In the genomic region with DNA sequence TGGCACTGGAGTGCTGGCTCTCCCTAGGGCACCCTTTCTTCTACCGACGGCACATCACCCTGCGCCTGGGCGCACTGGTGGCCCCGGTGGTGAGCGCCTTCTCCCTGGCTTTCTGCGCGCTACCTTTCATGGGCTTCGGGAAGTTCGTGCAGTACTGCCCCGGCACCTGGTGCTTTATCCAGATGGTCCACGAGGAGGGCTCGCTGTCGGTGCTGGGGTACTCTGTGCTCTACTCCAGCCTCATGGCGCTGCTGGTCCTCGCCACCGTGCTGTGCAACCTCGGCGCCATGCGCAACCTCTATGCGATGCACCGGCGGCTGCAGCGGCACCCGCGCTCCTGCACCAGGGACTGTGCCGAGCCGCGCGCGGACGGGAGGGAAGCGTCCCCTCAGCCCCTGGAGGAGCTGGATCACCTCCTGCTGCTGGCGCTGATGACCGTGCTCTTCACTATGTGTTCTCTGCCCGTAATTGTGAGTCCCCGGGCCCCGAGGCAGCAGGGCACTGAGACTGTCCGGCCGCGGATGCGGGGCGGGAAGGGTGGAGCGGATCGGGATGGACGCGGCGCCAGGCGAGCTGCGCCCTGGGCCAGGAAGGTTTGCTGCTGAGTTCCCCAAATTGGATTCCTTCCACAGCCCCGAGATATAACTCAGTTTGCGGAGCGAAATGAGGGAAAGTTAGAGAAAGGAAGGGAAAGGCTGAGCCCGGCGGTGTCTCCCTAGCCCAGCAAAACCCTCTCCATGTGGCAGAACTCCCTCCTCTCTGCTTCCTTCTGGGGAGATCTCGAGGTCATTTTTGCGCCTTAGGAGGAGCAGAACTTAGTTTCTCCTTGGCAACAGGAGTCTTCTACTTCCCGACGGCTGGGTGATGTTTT, we compare ENCODE assay signal across 8 cellular contexts. TPM values are rescaled to one million over a fixed set of nuclear protein-coding genes. Genes with fewer than 3 reads are reported as not detected.
DNase-seq lines count a peak whose midpoint lies in the region; ATAC-seq lines count a peak whose summit lies in the region.

No MANE protein-coding gene starts in this region.

- peak; percentile 59 for ATAC-seq in activated T-helper 17 cell treated with anti-CD3 and anti-CD28 coated beads, Interleukin-2, amount 50 U/mL, for 72 hours (replicated peaks)
- peak; percentile 33 to 39 for ATAC-seq in right cardiac atrium
- ATAC-seq in HG03521 (IDR thresholded peaks at IDR 0.05; ENCODE audit: unreplicated experiment) = no peak
- ATAC-seq in HG02588 (IDR thresholded peaks at IDR 0.05; ENCODE audit: unreplicated experiment) = no peak
- ATAC-seq in left lobe of liver = no peak

- peaks cover 4% of the 10 kb centered on the region for H3K4me1 ChIP-seq in right cardiac atrium (ENCODE audit: control insufficient read depth, insufficient read depth, low read length)

- H3K27me3 ChIP-seq in H7 (ENCODE audit: control insufficient read depth, insufficient read depth, low read length) = peaks cover 52% of the 10 kb centered on the region
- H3K27me3 ChIP-seq in right cardiac atrium (ENCODE audit: control insufficient read depth, insufficient read depth) = no peaks in the 10 kb centered on the region

- under 1% methylated on average over 59 of the region's 59 CpGs for WGBS in right cardiac atrium

- H3K9me3 Mint-ChIP-seq in activated T-helper 17 cell treated with anti-CD3 and anti-CD28 coated beads, Interleukin-2, amount 50 U/mL, for 72 hours = no peaks in the 10 kb centered on the region

- intact Hi-C loops in right cardiac atrium (cut with DNase I) = no loop called here

- peaks cover 40% of the 10 kb centered on the region for H3K4me1 Mint-ChIP-seq in activated T-helper 17 cell treated with anti-CD3 and anti-CD28 coated beads, Interleukin-2, amount 50 U/mL, for 72 hours

- no peaks in the 10 kb centered on the region for H3K36me3 Mint-ChIP-seq in activated T-helper 17 cell treated with anti-CD3 and anti-CD28 coated beads, Interleukin-2, amount 50 U/mL, for 72 hours (ENCODE audit: low read depth)

- no peak overlapping the region for H3K27ac Mint-ChIP-seq in activated T-helper 17 cell treated with anti-CD3 and anti-CD28 coated beads, Interleukin-2, amount 50 U/mL, for 72 hours

- peaks cover 8% of the 10 kb centered on the region for H3K27me3 Mint-ChIP-seq in activated T-helper 17 cell treated with anti-CD3 and anti-CD28 coated beads, Interleukin-2, amount 50 U/mL, for 72 hours

- peak overlapping the region; percentile 45 for H3K4me3 ChIP-seq in H7 (ENCODE audit: insufficient read depth, low read depth, low read length)
- peak overlapping the region; percentile 29 for H3K4me3 ChIP-seq in right cardiac atrium (ENCODE audit: low read length)
- H3K4me3 ChIP-seq in skin epidermis = peak overlapping the region; percentile 34 to 50 (median 42)

- no peaks in the 10 kb centered on the region for H3K9me3 ChIP-seq in right cardiac atrium (ENCODE audit: control insufficient read depth, low read length)

- H3K36me3 ChIP-seq in H7 (replicated peaks; ENCODE audit: control insufficient read depth, insufficient read depth, low read length) = no peaks in the 10 kb centered on the region

- DNase-seq in H7 (peak; percentile 73), right cardiac atrium (peak in 2 of 3 donors; percentile 60 to 66), medulla oblongata (ENCODE audit: extremely low spot score) (no peak), left lobe of liver (ENCODE audit: low spot score) (no peak)

- H3K27ac ChIP-seq in right cardiac atrium (ENCODE audit: low read length) = no peak overlapping the region
- H3K27ac ChIP-seq in skin epidermis = peak overlapping the region in 9 of 21 experiments; percentile 14 to 85 (median 63)

- peak overlapping the region; percentile 80 for H3K4me3 Mint-ChIP-seq in activated T-helper 17 cell treated with anti-CD3 and anti-CD28 coated beads, Interleukin-2, amount 50 U/mL, for 72 hours

RNA-seq across cellular contexts. Expression of a gene that starts 0.9 kb away (rescaled TPM):
- not detected in 2 replicates for total RNA-seq in H7 (2014; rRNA removed; shearing (Covaris generic))
- not detected for total RNA-seq in activated T-helper 17 cell treated with anti-CD3 and anti-CD28 coated beads, Interleukin-2, amount 50 U/mL, for 72 hours
- total RNA-seq in right cardiac atrium (under 1 TPM; 0.29 to 0.43 (median 0.42) TPM), left lobe of liver (0.15 TPM)
- 0.32 TPM for polyA plus RNA-seq in right cardiac atrium

RNA-seq across cellular contexts. Expression of a gene that starts 45.7 kb away (rescaled TPM):
- 0.24 and 1.9 TPM in 2 replicates for total RNA-seq in H7 (2014; rRNA removed; shearing (Covaris generic))
- total RNA-seq in activated T-helper 17 cell treated with anti-CD3 and anti-CD28 coated beads, Interleukin-2, amount 50 U/mL, for 72 hours = 10 to 100 TPM in 1 of 2 donors, 1 to 10 TPM in 1; 8.3 to 10.3 TPM
- 1 to 10 TPM in 2 of 4 donors, under 1 TPM in 2; 0.34 to 1.6 (median 1.1) TPM for total RNA-seq in right cardiac atrium
- polyA plus RNA-seq in right cardiac atrium = 0.32 TPM
- 0.33 TPM for total RNA-seq in left lobe of liver

Comparison
In these comparisons a context has a peak if more than half of its experiments do, and no peak if none do; other contexts are left out.
1. DNase-seq: peak in H7 (single experiment) and right cardiac atrium (2 of 3); none in medulla oblongata (single experiment) and left lobe of liver (single experiment).
2. ATAC-seq: peak in activated T-helper 17 cell treated with anti-CD3 and anti-CD28 coated beads, Interleukin-2, amount 50 U/mL, for 72 hours (single experiment) and right cardiac atrium (2 of 2); none in HG03521 (single experiment), HG02588 (single experiment) and left lobe of liver (single experiment).
3. Peak in every context shown above with its lines, with median percentiles within 50 percentile points of each other: H3K4me3 ChIP-seq.